In genomic region chr13:46846736-46847135, GRCh38 we compare ENCODE assay signal across 25 cellular contexts.
"Had no signal": no experiment of that assay in that cellular context is flagged by ENCODE, and none has a peak within 500 bp of the region (broad histone marks: within the 10 kb centered on the region; RNA-seq: fewer than 3 reads in every experiment).

No MANE protein-coding gene starts in this region.

- H3K4me1 ChIP-seq: breast epithelium, prostate gland had no signal

- H3K36me3 ChIP-seq: breast epithelium, heart left ventricle, prostate gland, thoracic aorta had no signal

- DNase-seq: activated CD4-positive, alpha-beta T cell treated with anti-CD3 and anti-CD28 coated beads for 1 hour; activated CD4-positive, alpha-beta T cell treated with anti-CD3 and anti-CD28 coated beads, Interleukin-2, amount 10 ng/mL, durations not matched to agents 7 days and 5 days; activated CD8-positive, alpha-beta T cell treated with anti-CD3 and anti-CD28 coated beads for 36 hours; activated naive CD8-positive, alpha-beta T cell treated with anti-CD3 and anti-CD28 coated beads, Interleukin-2, amount 50 U/mL, for 24 hours; activated T-cell treated with anti-CD3 and anti-CD28 coated beads, Interleukin-2, amount 50 U/mL, for 48 hours; amygdala; central memory CD4-positive, alpha-beta T cell; heart left ventricle; hypothalamus; immature natural killer cell; kidney; left colon; mesenchymal stem cell; retina; small intestine; stimulated activated CD4-positive, alpha-beta T cell treated with anti-CD3 and anti-CD28 coated beads, Interleukin-4, amount 100 ng/mL, for 24 hours; T-helper 2 cell; trophoblast cell had no signal

- H3K27ac ChIP-seq: breast epithelium, heart left ventricle, prostate gland, thoracic aorta had no signal

- H3K9me3 ChIP-seq: breast epithelium, heart left ventricle, prostate gland, thoracic aorta had no signal

- ATAC-seq: activated CD8-positive, alpha-beta T cell treated with anti-CD3 and anti-CD28 coated beads for 36 hours; activated naive CD8-positive, alpha-beta T cell treated with anti-CD3 and anti-CD28 coated beads, Interleukin-2, amount 50 U/mL, for 24 hours; heart left ventricle; left colon; natural killer cell treated with Interleukin-12 subunit alpha and Interleukin-12 subunit beta and Interleukin-15 and Interleukin-18, amount 100 ng/mL, for 72 hours; sciatic nerve; stimulated activated effector memory CD8-positive, alpha-beta T cell treated with anti-CD3 and anti-CD28 coated beads, Interleukin-12 subunit alpha, Interleukin-12 subunit beta, amount 100 ng/mL, for 72 hours; WTC11 had no signal

- H3K4me3 ChIP-seq: breast epithelium, heart left ventricle, prostate gland, thoracic aorta had no signal
